ENCODE assay signal across 8 cellular contexts in genomic region chr3:8964436-8965370, GRCh38. TPM values are rescaled to one million over a fixed set of nuclear protein-coding genes. Genes with fewer than 3 reads are reported as not detected.
DNase-seq lines count a peak whose midpoint lies in the region; ATAC-seq and TF ChIP-seq lines count a peak whose summit lies in the region.

No MANE protein-coding gene starts in this region.

- H3K4me1 Mint-ChIP-seq in GM23338, result peaks cover 27% of the 10 kb centered on the region

- TF ChIP-seq CTCF in GM23338 (conservative IDR thresholded peaks at IDR 0.05; ENCODE audit: low read depth in 2 of 2) (no peak), Peyer's patch (IDR thresholded peaks at IDR 0.05) (no peak), osteoblast (IDR thresholded peaks at IDR 0.05; ENCODE audit: extremely low read depth, low read depth, low read length) (no peak)

- ATAC-seq in GM23338, result no peak
- ATAC-seq in esophagus mucosa, result peak; percentile 78
- no peak for ATAC-seq in right cardiac atrium
- no peak for ATAC-seq in GM21390 (IDR thresholded peaks at IDR 0.05; ENCODE audit: unreplicated experiment)

- H3K79me2 ChIP-seq in GM23338 (replicated peaks; ENCODE audit: insufficient read depth) (peaks cover 34% of the 10 kb centered on the region), osteoblast (ENCODE audit: insufficient read depth, low read length) (peaks cover 36% of the 10 kb centered on the region)

- H3K36me3 ChIP-seq in GM23338 (ENCODE audit: insufficient read depth), result no peaks in the 10 kb centered on the region
- H3K36me3 ChIP-seq in Peyer's patch, result no peaks in the 10 kb centered on the region
- no peaks in the 10 kb centered on the region for H3K36me3 ChIP-seq in osteoblast (ENCODE audit: insufficient read depth, low read length)
- H3K36me3 ChIP-seq in H7 (replicated peaks; ENCODE audit: control insufficient read depth, insufficient read depth, low read length), result no peaks in the 10 kb centered on the region; the same call in 1 of the 2 replicates

- DNase-seq in GM23338 (ENCODE audit: low spot score), result peak; percentile 65
- DNase-seq in Peyer's patch, result peak in 2 of 3 donors; percentile 69 to 81
- DNase-seq in osteoblast (ENCODE audit: insufficient read length, low spot score, missing footprints), result peak; percentile 81
- no peak for DNase-seq in right cardiac atrium
- no peak for DNase-seq in T-helper 9 cell
- no peak for DNase-seq in H7

- H3K4me1 ChIP-seq in GM23338 (ENCODE audit: insufficient read depth) (peaks cover 13% of the 10 kb centered on the region), Peyer's patch (peaks cover 0 to 40% (median 0%) of the 10 kb centered on the region in 4 donors), osteoblast (ENCODE audit: insufficient read depth, low read length) (peaks cover 29% of the 10 kb centered on the region), right cardiac atrium (ENCODE audit: control insufficient read depth, insufficient read depth, low read length) (peaks cover 3% of the 10 kb centered on the region)

- no peaks in the 10 kb centered on the region for H3K9me2 ChIP-seq in GM23338 (ENCODE audit: insufficient read depth)

- H4K20me1 ChIP-seq in GM23338 (replicated peaks; ENCODE audit: insufficient read depth) (peaks cover 11% of the 10 kb centered on the region), osteoblast (ENCODE audit: insufficient read depth, low read length) (no peaks in the 10 kb centered on the region)

- H3K27ac Mint-ChIP-seq in GM23338, result peak overlapping the region; percentile 94

- peak in 1 of 2 donors; percentile 16 for TF ChIP-seq POLR2A in Peyer's patch (IDR thresholded peaks at IDR 0.05)

- H3K4me2 ChIP-seq in GM23338, result peak overlapping the region; percentile 97; the same call in 1 of the 2 replicates
- H3K4me2 ChIP-seq in osteoblast (ENCODE audit: insufficient read depth, low read length), result peak overlapping the region; percentile 45

- intact Hi-C loops in right cardiac atrium (cut with DNase I), result no loop called here

- H2AFZ ChIP-seq in GM23338 (peak overlapping the region; percentile 45; the same call in 1 of the 2 replicates), osteoblast (ENCODE audit: low read length) (peak overlapping the region; percentile 66)

- H3K27me3 ChIP-seq in GM23338 (ENCODE audit: insufficient read depth), result no peaks in the 10 kb centered on the region
- no peaks in the 10 kb centered on the region for H3K27me3 ChIP-seq in Peyer's patch
- peaks cover 7% of the 10 kb centered on the region for H3K27me3 ChIP-seq in osteoblast (ENCODE audit: insufficient read depth, low read length)
- peaks cover 3% of the 10 kb centered on the region for H3K27me3 ChIP-seq in right cardiac atrium (ENCODE audit: control insufficient read depth, insufficient read depth)
- H3K27me3 ChIP-seq in H7 (ENCODE audit: control insufficient read depth, insufficient read depth, low read length), result no peaks in the 10 kb centered on the region

- peaks cover 13% of the 10 kb centered on the region for H3K27me3 Mint-ChIP-seq in GM23338 (ENCODE audit: insufficient read depth, low read depth, poor library complexity)

- H3K9me3 ChIP-seq in Peyer's patch (no peaks in the 10 kb centered on the region), osteoblast (ENCODE audit: low read depth, low read length) (no peaks in the 10 kb centered on the region), right cardiac atrium (ENCODE audit: control insufficient read depth, low read length) (no peaks in the 10 kb centered on the region)

- H3K9me3 Mint-ChIP-seq in GM23338, result no peaks in the 10 kb centered on the region

- no peak overlapping the region; the same call in 1 of the 3 replicates for H3K4me3 Mint-ChIP-seq in GM23338

- 74% methylated on average over 11 of the region's 11 CpGs for WGBS in right cardiac atrium

- no peaks in the 10 kb centered on the region; the same call in 2 of the 3 replicates for H3K36me3 Mint-ChIP-seq in GM23338 (ENCODE audit: low read depth)

- no peaks in the 10 kb centered on the region for H3F3A ChIP-seq in GM23338 (replicated peaks; ENCODE audit: low read depth)

- H3K27ac ChIP-seq in GM23338 (ENCODE audit: low read depth) (peak overlapping the region; percentile 41), Peyer's patch (peak overlapping the region in 3 of 4 donors; percentile 64 to 84 (median 78)), osteoblast (ENCODE audit: low read depth, low read length) (peak overlapping the region; percentile 42), right cardiac atrium (ENCODE audit: low read length) (no peak overlapping the region)

- H3K4me3 ChIP-seq in GM23338, result no peak overlapping the region
- no peak overlapping the region for H3K4me3 ChIP-seq in Peyer's patch
- H3K4me3 ChIP-seq in osteoblast (ENCODE audit: insufficient read depth, low read length), result no peak overlapping the region
- no peak overlapping the region for H3K4me3 ChIP-seq in right cardiac atrium (ENCODE audit: low read length)
- no peak overlapping the region for H3K4me3 ChIP-seq in H7 (ENCODE audit: insufficient read depth, low read depth, low read length)

TF ChIP-seq in GM23338, 12 proteins besides CTCF, POLR2A, EP300 and RAD21 (continues in another document):
- TF ChIP-seq ETS1 (IDR thresholded peaks at IDR 0.05) (no peak), JUNB (IDR thresholded peaks at IDR 0.05; ENCODE audit: unreplicated experiment) (no peak), ZNF114 (CRISPR knock-in tag; IDR thresholded peaks at IDR 0.05) (no peak), POLR2AphosphoS5 (IDR thresholded peaks at IDR 0.05; ENCODE audit: low read depth) (no peak), CREB1 (CRISPR knock-in tag; IDR thresholded peaks at IDR 0.05; ENCODE audit: low read depth) (no peak), EZH2 (IDR thresholded peaks at IDR 0.05; ENCODE audit: low read depth, unreplicated experiment) (no peak), ZNF331 (CRISPR knock-in tag; IDR thresholded peaks at IDR 0.05; ENCODE audit: low read depth) (no peak), NANOG (IDR thresholded peaks at IDR 0.05; ENCODE audit: borderline replicate concordance) (no peak), STAT1 (IDR thresholded peaks at IDR 0.05; ENCODE audit: unreplicated experiment) (no peak)
- TF ChIP-seq, protein P1, sequence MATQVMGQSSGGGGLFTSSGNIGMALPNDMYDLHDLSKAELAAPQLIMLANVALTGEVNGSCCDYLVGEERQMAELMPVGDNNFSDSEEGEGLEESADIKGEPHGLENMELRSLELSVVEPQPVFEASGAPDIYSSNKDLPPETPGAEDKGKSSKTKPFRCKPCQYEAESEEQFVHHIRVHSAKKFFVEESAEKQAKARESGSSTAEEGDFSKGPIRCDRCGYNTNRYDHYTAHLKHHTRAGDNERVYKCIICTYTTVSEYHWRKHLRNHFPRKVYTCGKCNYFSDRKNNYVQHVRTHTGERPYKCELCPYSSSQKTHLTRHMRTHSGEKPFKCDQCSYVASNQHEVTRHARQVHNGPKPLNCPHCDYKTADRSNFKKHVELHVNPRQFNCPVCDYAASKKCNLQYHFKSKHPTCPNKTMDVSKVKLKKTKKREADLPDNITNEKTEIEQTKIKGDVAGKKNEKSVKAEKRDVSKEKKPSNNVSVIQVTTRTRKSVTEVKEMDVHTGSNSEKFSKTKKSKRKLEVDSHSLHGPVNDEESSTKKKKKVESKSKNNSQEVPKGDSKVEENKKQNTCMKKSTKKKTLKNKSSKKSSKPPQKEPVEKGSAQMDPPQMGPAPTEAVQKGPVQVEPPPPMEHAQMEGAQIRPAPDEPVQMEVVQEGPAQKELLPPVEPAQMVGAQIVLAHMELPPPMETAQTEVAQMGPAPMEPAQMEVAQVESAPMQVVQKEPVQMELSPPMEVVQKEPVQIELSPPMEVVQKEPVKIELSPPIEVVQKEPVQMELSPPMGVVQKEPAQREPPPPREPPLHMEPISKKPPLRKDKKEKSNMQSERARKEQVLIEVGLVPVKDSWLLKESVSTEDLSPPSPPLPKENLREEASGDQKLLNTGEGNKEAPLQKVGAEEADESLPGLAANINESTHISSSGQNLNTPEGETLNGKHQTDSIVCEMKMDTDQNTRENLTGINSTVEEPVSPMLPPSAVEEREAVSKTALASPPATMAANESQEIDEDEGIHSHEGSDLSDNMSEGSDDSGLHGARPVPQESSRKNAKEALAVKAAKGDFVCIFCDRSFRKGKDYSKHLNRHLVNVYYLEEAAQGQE (IDR thresholded peaks at IDR 0.05; ENCODE audit: unreplicated experiment), result no peak

RNA-seq across cellular contexts. Expression of gene RAD18, which starts 1.4 kb away (rescaled TPM):
- 17.9 and 40.1 TPM in 2 replicates for total RNA-seq in GM23338 (2014; rRNA removed; shearing (Covaris generic))
- polyA plus RNA-seq in GM23338 (2016; fragmentation: Nextera tagmentation; extraction: Ambion mirVana) (21.5 and 25.4 TPM in 2 replicates), right cardiac atrium (1.0 TPM)
- total RNA-seq in Peyer's patch (10 to 100 TPM in 2 of 4 donors, 1 to 10 TPM in 2; 6.5 to 26.4 (median 10.3) TPM), esophagus mucosa (9.4 TPM), osteoblast (7.6 and 8.8 TPM in 2 replicates), right cardiac atrium (1 to 10 TPM; 3.4 to 9.3 (median 5.2) TPM)
- total RNA-seq in H7 (2014; rRNA removed; shearing (Covaris generic)), result 18.4 and 21.0 TPM in 2 replicates

Comparison
In these comparisons a context has a peak if more than half of its experiments do, and no peak if none do; other contexts are left out.
1. DNase-seq: peak in GM23338 (single experiment), Peyer's patch (2 of 3) and osteoblast (single experiment); none in right cardiac atrium (0 of 3), T-helper 9 cell (single experiment) and H7 (single experiment).